ENCODE assay signal across 26 cellular contexts in genomic region chr13:37277435-37278144, GRCh38.
DNase-seq lines count a peak whose midpoint lies in the region; ATAC-seq, FAIRE-seq and TF ChIP-seq lines count a peak whose summit lies in the region.
"Had no signal": no experiment of that assay in that cellular context is flagged by ENCODE, and none has a peak within 500 bp of the region (broad histone marks: within the 10 kb centered on the region; RNA-seq: fewer than 3 reads in every experiment).

No MANE protein-coding gene starts in this region.

- DNase-seq in AG10803 (ENCODE audit: low read depth) (peak; percentile 79), HT1080 (ENCODE audit: low read depth) (peak; percentile 9), choroid plexus epithelial cell (ENCODE audit: low read depth) (peak; percentile 18), HepG2 (ENCODE audit: low spot score) (peak; percentile 15), type B pancreatic cell (ENCODE audit: extremely low spot score, unreplicated experiment) (no peak), head of caudate nucleus (no peak), SKM-1 (lab: John Stamatoyannopoulos, UW; ENCODE audit: unreplicated experiment) (no peak)
- DNase-seq: activated B cell treated with CpG ODN at 0.5 μM for 24 hours; activated CD4-positive, alpha-beta T cell treated with anti-CD3 and anti-CD28 coated beads, Interleukin-2, amount 50 U/mL, for 48 hours; brain microvascular endothelial cell; colonic mucosa; effector memory CD8-positive, alpha-beta T cell; immature natural killer cell; left ventricle myocardium superior; NCI-H1694; NCI-H2171; NCI-H526 had no signal

- H3K4me3 Mint-ChIP-seq in type B pancreatic cell: no peak overlapping the region
- H3K4me3 Mint-ChIP-seq: activated B cell treated with CpG ODN at 0.5 μM for 24 hours; effector memory CD8-positive, alpha-beta T cell; GM23338; immature natural killer cell; neural crest cell had no signal

- no peaks in the 10 kb centered on the region for H3K27me3 Mint-ChIP-seq in type B pancreatic cell
- H3K27me3 Mint-ChIP-seq: activated B cell treated with CpG ODN at 0.5 μM for 24 hours; effector memory CD8-positive, alpha-beta T cell; progenitor cell of endocrine pancreas had no signal

- no peak overlapping the region for H2AFZ ChIP-seq in HepG2 (ENCODE audit: low read length)
- H2AFZ ChIP-seq: GM23338, hepatocyte had no signal

- no peak for TF ChIP-seq RAD21 in HepG2 (CRISPR knock-in tag; IDR thresholded peaks at IDR 0.05)

- no peak for FAIRE-seq in HepG2 (lab: Jason Lieb, UNC)
- FAIRE-seq: GM19239 had no signal

- no peak overlapping the region for H3K27ac Mint-ChIP-seq in type B pancreatic cell
- H3K27ac Mint-ChIP-seq: activated B cell treated with CpG ODN at 0.5 μM for 24 hours; effector memory CD8-positive, alpha-beta T cell; GM23338; immature natural killer cell; progenitor cell of endocrine pancreas had no signal

- no peaks in the 10 kb centered on the region for H3K36me3 ChIP-seq in HepG2 (replicated peaks in 1 of 2; ENCODE audit: control insufficient read depth in 1 of 2, insufficient read depth in 2 of 2, low read length in 2 of 2)
- H3K36me3 ChIP-seq: brain microvascular endothelial cell, colonic mucosa, esophagus muscularis mucosa had no signal

- ATAC-seq in HepG2: peak; percentile 63
- ATAC-seq in GM21529 (IDR thresholded peaks at IDR 0.05; ENCODE audit: unreplicated experiment): no peak
- ATAC-seq: effector memory CD8-positive, alpha-beta T cell; GM23338; left ventricle myocardium superior; SK-N-SH treated with all-trans-retinoic acid at 6 μM for 48 hours had no signal

- H3K79me2 ChIP-seq in HepG2 (ENCODE audit: insufficient read depth, low read length): no peaks in the 10 kb centered on the region
- H3K79me2 ChIP-seq: hepatocyte had no signal

- TF ChIP-seq CTCF in AG10803 (conservative IDR thresholded peaks at IDR 0.05; ENCODE audit: low read length) (peak; percentile 19; the same call in 1 of the 2 replicates), choroid plexus epithelial cell (conservative IDR thresholded peaks at IDR 0.05; ENCODE audit: low read depth, low read length) (no peak), HepG2 (CRISPR knock-in tag; IDR thresholded peaks at IDR 0.05) (no peak), type B pancreatic cell (conservative IDR thresholded peaks at IDR 0.05) (no peak)

- no peaks in the 10 kb centered on the region for H3K4me1 ChIP-seq in HepG2 (ENCODE audit: insufficient read depth, low read length)
- H3K4me1 ChIP-seq: colonic mucosa, esophagus muscularis mucosa had no signal

- no peaks in the 10 kb centered on the region; a peak in 1 of 5 replicates for H3K27me3 ChIP-seq in HepG2 (ENCODE audit: control insufficient read depth in 1 of 2, insufficient read depth in 2 of 2, low read length in 2 of 2)
- H3K27me3 ChIP-seq: brain microvascular endothelial cell, colonic mucosa, esophagus muscularis mucosa, hepatocyte had no signal

- in situ Hi-C loops in HepG2 (cut with HindIII; ENCODE audit: extremely low pct_ligation_motif_present, low pct_unique_long_range_greater_than_20kb): no loop called here

- H3K4me3 ChIP-seq in AG10803 (ENCODE audit: low read length) (no peak overlapping the region), choroid plexus epithelial cell (ENCODE audit: low read depth, low read length) (no peak overlapping the region), HepG2 (replicated peaks in 1 of 3; ENCODE audit: insufficient read depth in 1 of 3, low read depth in 2 of 3, low read length in 3 of 3) (no peak overlapping the region)
- H3K4me3 ChIP-seq: colonic mucosa, esophagus muscularis mucosa, GM23338, hepatocyte had no signal

- TF ChIP-seq EP300 in HepG2 (IDR thresholded peaks at IDR 0.05; ENCODE audit: low read depth in 2 of 2, low read length in 2 of 2): no peak
- TF ChIP-seq EP300 in HepG2 (CRISPR knock-in tag; IDR thresholded peaks at IDR 0.05; ENCODE audit: borderline replicate concordance): no peak

- TF ChIP-seq POLR2A in HepG2 (IDR thresholded peaks at IDR 0.05; ENCODE audit: insufficient read depth in 1 of 2, low read depth in 2 of 2, low read length in 2 of 2): no peak

- 3% methylated on average over 3 of the region's 3 CpGs for WGBS in HepG2 (ENCODE audit: low lambda C conversion rate)

- H3K4me1 Mint-ChIP-seq in type B pancreatic cell (ENCODE audit: unreplicated experiment): peaks cover 5% of the 10 kb centered on the region
- H3K4me1 Mint-ChIP-seq: activated B cell treated with CpG ODN at 0.5 μM for 24 hours, GM23338, immature natural killer cell, neural crest cell had no signal

- CTCF ChIA-PET in HepG2 (lab: Yijun Ruan, JAX; ENCODE audit: low intra/inter-chr PET ratio, low total read pairs): no interaction called here

- no peaks in the 10 kb centered on the region for H3K36me3 Mint-ChIP-seq in type B pancreatic cell
- H3K36me3 Mint-ChIP-seq: immature natural killer cell had no signal

- H3K9ac ChIP-seq in HepG2 (ENCODE audit: insufficient read depth, low read depth, low read length): no peak overlapping the region

- POLR2A ChIA-PET in HepG2 (lab: Yijun Ruan, JAX): no interaction called here

- no peak overlapping the region for H3K4me2 ChIP-seq in HepG2 (ENCODE audit: low read depth, low read length)
- H3K4me2 ChIP-seq: GM23338, hepatocyte had no signal

- H3K9me3 Mint-ChIP-seq in type B pancreatic cell: peaks cover 9% of the 10 kb centered on the region

- H4K20me1 ChIP-seq in HepG2 (ENCODE audit: insufficient read depth, low read length): no peaks in the 10 kb centered on the region

- no TSS peak for BruUV-seq in HepG2 (replicated peaks; lab: Mats Ljungman, UMichigan)

- H3K27ac ChIP-seq in HepG2 (ENCODE audit: extremely low read length, insufficient read depth, low read length): no peak overlapping the region
- H3K27ac ChIP-seq: brain microvascular endothelial cell, colonic mucosa, esophagus muscularis mucosa, hepatocyte, HL-60 had no signal

- intact Hi-C loops in HepG2 (cut with micrococcal nuclease; ENCODE audit: unreplicated experiment) (no loop called here), head of caudate nucleus (cut with DNase I) (no loop called here)

- no peaks in the 10 kb centered on the region for H3K9me3 ChIP-seq in HepG2 (ENCODE audit: low read length)
- H3K9me3 ChIP-seq: colonic mucosa, esophagus muscularis mucosa had no signal

TF ChIP-seq in HepG2, 621 proteins besides CTCF, POLR2A, EP300 and RAD21:
- TF ChIP-seq ZNF710 (CRISPR knock-in tag; IDR thresholded peaks at IDR 0.05; ENCODE audit: borderline replicate concordance) (no peak), GATAD1 (CRISPR knock-in tag; IDR thresholded peaks at IDR 0.05) (no peak), ZMAT3 (CRISPR knock-in tag; conservative IDR thresholded peaks at IDR 0.05) (no peak), HNRNPL (IDR thresholded peaks at IDR 0.05; ENCODE audit: low read depth, low read length) (no peak), KLF13 (CRISPR knock-in tag; IDR thresholded peaks at IDR 0.05) (no peak), ADNP (CRISPR knock-in tag; IDR thresholded peaks at IDR 0.05) (no peak), HNF4A (CRISPR knock-in tag; IDR thresholded peaks at IDR 0.05) (0 out of 2 replicates have a peak, but pooled peaks have one; percentile 24)

Comparison
In these comparisons a context has a peak if more than half of its experiments do, and no peak if none do; other contexts are left out.
1. DNase-seq: peak in AG10803 (single experiment), HT1080 (single experiment), choroid plexus epithelial cell (single experiment) and HepG2 (single experiment); none in type B pancreatic cell (single experiment), head of caudate nucleus (0 of 42) and SKM-1 (single experiment).